ENCODE assay signal across 1 cellular context in genomic region chr16:1677942-1678499, GRCh38.
TF ChIP-seq lines count a peak whose summit lies in the region.

Gene JPT2 (plus strand): TSS chr16:1678279. CDS start chr16:1678313, 34 bp downstream.

TF ChIP-seq in HepG2, 621 proteins besides CTCF, POLR2A, EP300 and RAD21 (continued from another document and continues in another):
- TF ChIP-seq STAG1 (CRISPR knock-in tag; IDR thresholded peaks at IDR 0.05) (no peak), MIXL1 (CRISPR knock-in tag; IDR thresholded peaks at IDR 0.05) (no peak), PRDM15 (CRISPR knock-in tag; IDR thresholded peaks at IDR 0.05) (peak; percentile 54; the same call in 1 of the 2 replicates), ZBTB25 (CRISPR knock-in tag; IDR thresholded peaks at IDR 0.05) (peak; percentile 30; the same call in 1 of the 2 replicates), PHF20 (CRISPR knock-in tag; IDR thresholded peaks at IDR 0.05) (peak; percentile 23; the same call in 1 of the 2 replicates), CEBPZ (IDR thresholded peaks at IDR 0.05; ENCODE audit: low read length) (peak; percentile 35; the same call in 1 of the 2 replicates), KDM1A (CRISPR knock-in tag; IDR thresholded peaks at IDR 0.05) (no peak), CHD2 (IDR thresholded peaks at IDR 0.05; ENCODE audit: low read depth, low read length) (peak; percentile 32; the same call in 1 of the 2 replicates), MYPOP (CRISPR knock-in tag; IDR thresholded peaks at IDR 0.05) (0 out of 2 replicates have a peak, but pooled peaks have one; percentile 52), KDM2A (CRISPR knock-in tag; IDR thresholded peaks at IDR 0.05; ENCODE audit: borderline replicate concordance, low read depth) (peak; percentile 83), ZZZ3 (CRISPR knock-in tag; IDR thresholded peaks at IDR 0.05; ENCODE audit: borderline replicate concordance) (no peak), NFRKB (IDR thresholded peaks at IDR 0.05) (no peak), NCOR1 (IDR thresholded peaks at IDR 0.05; ENCODE audit: borderline replicate concordance, low read length) (no peak), ZNF251 (CRISPR knock-in tag; IDR thresholded peaks at IDR 0.05) (no peak), HMG20A (CRISPR knock-in tag; IDR thresholded peaks at IDR 0.05; ENCODE audit: borderline replicate concordance) (no peak), E2F2 (CRISPR knock-in tag; IDR thresholded peaks at IDR 0.05; ENCODE audit: borderline replicate concordance) (peak; percentile 16; the same call in 1 of the 2 replicates), MED1 (CRISPR knock-in tag; IDR thresholded peaks at IDR 0.05) (0 out of 2 replicates have a peak, but pooled peaks have one; percentile 29), PCBP2 (optimal IDR thresholded peaks at IDR 0.05; ENCODE audit: low read depth, low read length, poor library complexity, severe bottlenecking) (no peak), FOXC1 (CRISPR knock-in tag; IDR thresholded peaks at IDR 0.05; ENCODE audit: borderline replicate concordance) (no peak), ZNF558 (CRISPR knock-in tag; IDR thresholded peaks at IDR 0.05; ENCODE audit: borderline replicate concordance) (no peak), ZNF720 (CRISPR knock-in tag; IDR thresholded peaks at IDR 0.05) (no peak), ZBED4 (CRISPR knock-in tag; IDR thresholded peaks at IDR 0.05; ENCODE audit: borderline replicate concordance) (no peak), REL (CRISPR knock-in tag; conservative IDR thresholded peaks at IDR 0.05) (no peak), CHCHD3 (CRISPR knock-in tag; IDR thresholded peaks at IDR 0.05) (no peak; the same call in 1 of the 2 replicates), POGK (CRISPR knock-in tag; conservative IDR thresholded peaks at IDR 0.05) (peak; percentile 43; the same call in 1 of the 2 replicates), ZSCAN5A (CRISPR knock-in tag; IDR thresholded peaks at IDR 0.05; ENCODE audit: borderline replicate concordance) (no peak), HIC2 (CRISPR knock-in tag; IDR thresholded peaks at IDR 0.05; ENCODE audit: low read depth) (no peak), NFKBIZ (CRISPR knock-in tag; IDR thresholded peaks at IDR 0.05) (no peak), WIZ (CRISPR knock-in tag; IDR thresholded peaks at IDR 0.05) (no peak), TEAD3 (CRISPR knock-in tag; optimal IDR thresholded peaks at IDR 0.05; ENCODE audit: borderline replicate concordance) (no peak), HDAC6 (IDR thresholded peaks at IDR 0.05; ENCODE audit: low read depth, low read length) (no peak), ZNF34 (CRISPR knock-in tag; IDR thresholded peaks at IDR 0.05; ENCODE audit: borderline replicate concordance) (no peak), THAP11 (CRISPR knock-in tag; IDR thresholded peaks at IDR 0.05) (peak; percentile 72; the same call in 1 of the 2 replicates), SP5 (CRISPR knock-in tag; IDR thresholded peaks at IDR 0.05; ENCODE audit: borderline replicate concordance, low read depth) (peak; percentile 35; the same call in 1 of the 2 replicates), NAIF1 (CRISPR knock-in tag; IDR thresholded peaks at IDR 0.05; ENCODE audit: borderline replicate concordance) (no peak), ZNF672 (CRISPR knock-in tag; IDR thresholded peaks at IDR 0.05) (no peak), MTERF4 (CRISPR knock-in tag; IDR thresholded peaks at IDR 0.05) (no peak), ZNF678 (CRISPR knock-in tag; IDR thresholded peaks at IDR 0.05) (no peak), HOXD1 (CRISPR knock-in tag; IDR thresholded peaks at IDR 0.05) (no peak), MAFK (conservative IDR thresholded peaks at IDR 0.05 in 1 of 2, IDR thresholded peaks at IDR 0.05 in 1 of 2; ENCODE audit: low read length in 2 of 2) (no peak)
